9 cellular contexts compared by ENCODE assay signal in the genomic region with DNA sequence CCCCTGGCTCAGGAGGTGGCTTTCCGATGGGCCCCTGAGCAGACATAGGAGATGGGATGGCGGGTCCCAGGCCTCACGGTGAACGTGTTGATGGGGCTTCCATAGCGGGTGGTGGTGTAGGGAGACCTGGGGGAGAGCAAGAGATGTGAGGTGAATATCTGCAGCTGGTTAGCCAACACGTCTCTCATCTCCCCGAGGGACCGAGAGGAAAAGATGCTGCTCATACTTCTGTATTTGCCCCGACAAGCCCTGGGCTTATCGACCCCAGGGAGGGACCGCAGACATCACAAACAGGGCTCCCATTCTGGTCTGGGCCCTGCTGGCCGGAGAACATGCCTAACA. TPM values are rescaled to one million over a fixed set of nuclear protein-coding genes. Genes with fewer than 3 reads are reported as not detected.
DNase-seq lines count a peak whose midpoint lies in the region; ATAC-seq and TF ChIP-seq lines count a peak whose summit lies in the region.
"Had no signal": no experiment of that assay in that cellular context is flagged by ENCODE, and none has a peak within 500 bp of the region (broad histone marks: within the 10 kb centered on the region; RNA-seq: fewer than 3 reads in every experiment).

No MANE protein-coding gene starts in this region.

- H3K36me3 Mint-ChIP-seq in activated naive CD4-positive, alpha-beta T cell treated with anti-CD3 and anti-CD28 coated beads, Interleukin-2, amount 10 ng/mL, durations not matched to agents 7 days and 5 days, result no peaks in the 10 kb centered on the region
- H3K36me3 Mint-ChIP-seq in activated B cell treated with CpG ODN at 0.5 μM for 24 hours (ENCODE audit: low read depth), result no peaks in the 10 kb centered on the region

- no peak for TF ChIP-seq POLR2A in testis (IDR thresholded peaks at IDR 0.05)

- peak overlapping the region; percentile 60 for H3K4me3 Mint-ChIP-seq in activated naive CD4-positive, alpha-beta T cell treated with anti-CD3 and anti-CD28 coated beads, Interleukin-2, amount 10 ng/mL, durations not matched to agents 7 days and 5 days
- peak overlapping the region; percentile 72 for H3K4me3 Mint-ChIP-seq in activated B cell treated with CpG ODN at 0.5 μM for 24 hours

- H3K36me3 ChIP-seq in iPS-18a (ENCODE audit: control insufficient read depth, low read depth, low read length) (peaks cover 21% of the 10 kb centered on the region), testis (ENCODE audit: low read depth, missing control alignments) (no peaks in the 10 kb centered on the region)

- TF ChIP-seq CTCF in activated B cell treated with CpG ODN at 0.5 μM for 24 hours (IDR thresholded peaks at IDR 0.05), result no peak
- TF ChIP-seq CTCF in testis (IDR thresholded peaks at IDR 0.05), result no peak

- H3K4me1 ChIP-seq in iPS-18a (ENCODE audit: control insufficient read depth, low read depth, low read length) (no peaks in the 10 kb centered on the region), testis (peaks cover 18% of the 10 kb centered on the region)

- no peaks in the 10 kb centered on the region for H3K9me3 ChIP-seq in iPS-18a (ENCODE audit: control insufficient read depth, low read depth, low read length)
- no peaks in the 10 kb centered on the region for H3K9me3 ChIP-seq in testis

- peaks cover 57% of the 10 kb centered on the region for H3K27me3 Mint-ChIP-seq in activated naive CD4-positive, alpha-beta T cell treated with anti-CD3 and anti-CD28 coated beads, Interleukin-2, amount 10 ng/mL, durations not matched to agents 7 days and 5 days
- peaks cover 8% of the 10 kb centered on the region for H3K27me3 Mint-ChIP-seq in activated B cell treated with CpG ODN at 0.5 μM for 24 hours

- intact Hi-C loops in activated B cell treated with CpG ODN at 0.5 μM for 24 hours (cut with micrococcal nuclease), result loop anchor here (1.0 kb wide), 4 partner anchors 63 to 323 kb away; partner anchors contain the start of genes MRPS10 and PRICKLE4
- intact Hi-C loops in testis (cut with DNase I; ENCODE audit: low total_unique reads), result no loop called here

- peaks cover 21% of the 10 kb centered on the region for H3K4me1 Mint-ChIP-seq in activated naive CD4-positive, alpha-beta T cell treated with anti-CD3 and anti-CD28 coated beads, Interleukin-2, amount 10 ng/mL, durations not matched to agents 7 days and 5 days
- peaks cover 5% of the 10 kb centered on the region for H3K4me1 Mint-ChIP-seq in activated B cell treated with CpG ODN at 0.5 μM for 24 hours

- H3K27ac ChIP-seq in iPS-18a (ENCODE audit: low read length) (no peak overlapping the region), testis (peak overlapping the region in 1 of 2 donors; percentile 82)

- DNase-seq in activated naive CD4-positive, alpha-beta T cell treated with anti-CD3 and anti-CD28 coated beads, Interleukin-2, amount 10 ng/mL, durations not matched to agents 7 days and 5 days, result no peak
- DNase-seq in activated naive CD4-positive, alpha-beta T cell treated with anti-CD3 and anti-CD28 coated beads, Interleukin-2, amount 50 U/mL, for 16 hours, result no peak
- DNase-seq in activated B cell treated with CpG ODN at 0.5 μM for 24 hours (no peak), testis (no peak), NCI-H1092 treated with DMSO at 0.1 percent for 48 hours (lab: John Stamatoyannopoulos, UW) (no peak), middle frontal gyrus (ENCODE audit: extremely low spot score, low spot score) (no peak)
- DNase-seq: NCI-H2171 had no signal

- H3K9ac ChIP-seq in iPS-18a (ENCODE audit: low read length), result no peak overlapping the region

- ATAC-seq in activated B cell treated with CpG ODN at 0.5 μM for 24 hours (ENCODE audit: low read depth) (no peak), GM21447 (IDR thresholded peaks at IDR 0.05; ENCODE audit: unreplicated experiment) (no peak)

- CTCF ChIA-PET in activated naive CD4-positive, alpha-beta T cell treated with anti-CD3 and anti-CD28 coated beads, Interleukin-2, amount 10 ng/mL, durations not matched to agents 7 days and 5 days (lab: Charles Lee), result interaction anchor here (1.0 to 3.0 kb wide), 33 partner anchors 8 to 501 kb away, joined by 3 to 20 read pairs (median 5); partner anchors contain the start of gene TAF8
- CTCF ChIA-PET in activated B cell treated with CpG ODN at 0.5 μM for 24 hours (lab: Charles Lee), result interaction anchor here (0.9 to 2.5 kb wide), 17 partner anchors 8 to 388 kb away, joined by 3 to 6 read pairs (median 4); partner anchors contain the start of gene TOMM6

- POLR2A ChIA-PET in activated B cell treated with CpG ODN at 0.5 μM for 24 hours (lab: Charles Lee), result no interaction called here

- WGBS in testis, 2 donors, result 57 to 72% methylated on average over 7 to 12 of the region's 12 CpGs

- H3K27ac Mint-ChIP-seq in activated naive CD4-positive, alpha-beta T cell treated with anti-CD3 and anti-CD28 coated beads, Interleukin-2, amount 10 ng/mL, durations not matched to agents 7 days and 5 days, result no peak overlapping the region
- no peak overlapping the region for H3K27ac Mint-ChIP-seq in activated B cell treated with CpG ODN at 0.5 μM for 24 hours

- no peaks in the 10 kb centered on the region for H3K9me3 Mint-ChIP-seq in activated naive CD4-positive, alpha-beta T cell treated with anti-CD3 and anti-CD28 coated beads, Interleukin-2, amount 10 ng/mL, durations not matched to agents 7 days and 5 days
- H3K9me3 Mint-ChIP-seq in activated B cell treated with CpG ODN at 0.5 μM for 24 hours, result no peaks in the 10 kb centered on the region

- peaks cover 13% of the 10 kb centered on the region for H3K27me3 ChIP-seq in iPS-18a (ENCODE audit: control insufficient read depth, insufficient read depth, low read length)
- H3K27me3 ChIP-seq in testis, result no peaks in the 10 kb centered on the region

- H3K4me3 ChIP-seq in iPS-18a (ENCODE audit: low read length) (peak overlapping the region; percentile 41), testis (peak overlapping the region; percentile 59 to 68)

RNA-seq across cellular contexts. Expression of gene C6orf132, which starts 38.7 kb away (rescaled TPM):
- total RNA-seq in activated B cell treated with CpG ODN at 0.5 μM for 24 hours, result not detected in 2 replicates
- 1 to 10 TPM; 1.1 to 1.3 TPM for total RNA-seq in testis
- 2.0 TPM for polyA plus RNA-seq in testis (ENCODE audit: insufficient read depth, low read depth, low replicate concordance)

RNA-seq across cellular contexts. Expression of gene TAF8, which starts 53.4 kb away (rescaled TPM):
- total RNA-seq in activated B cell treated with CpG ODN at 0.5 μM for 24 hours (47.2 and 55.7 TPM in 2 replicates), testis (10 to 100 TPM; 29.7 to 51.3 TPM)
- polyA plus RNA-seq in testis (ENCODE audit: insufficient read depth, low read depth, low replicate concordance), result 20.8 TPM
